19 cellular contexts compared by ENCODE assay signal in genomic region chr19:55545443-55545842, GRCh38. TPM values are rescaled to one million over a fixed set of nuclear protein-coding genes. Genes with fewer than 3 reads are reported as not detected.
DNase-seq lines count a peak whose midpoint lies in the region; ATAC-seq, FAIRE-seq and TF ChIP-seq lines count a peak whose summit lies in the region.
"Had no signal": no experiment of that assay in that cellular context is flagged by ENCODE, and none has a peak within 500 bp of the region (broad histone marks: within the 10 kb centered on the region; RNA-seq: fewer than 3 reads in every experiment).

TSS of gene SBK3 (minus strand) at chr19:55545543. CDS start at chr19:55545543, 0 bp downstream.

- no peak for TF ChIP-seq CTCF in A549 (IDR thresholded peaks at IDR 0.05)
- no peak for TF ChIP-seq CTCF in HCT116 (IDR thresholded peaks at IDR 0.05 in 2 of 3, conservative IDR thresholded peaks at IDR 0.05 in 1 of 3; ENCODE audit: borderline replicate concordance in 1 of 3, insufficient read depth in 1 of 3, low read depth in 2 of 3, low read length in 2 of 3)
- no peak for TF ChIP-seq CTCF in gastroesophageal sphincter (IDR thresholded peaks at IDR 0.05)
- no peak for TF ChIP-seq CTCF in neural progenitor cell (IDR thresholded peaks at IDR 0.05)

- peaks cover 24% of the 10 kb centered on the region for H3F3A ChIP-seq in neural progenitor cell (ENCODE audit: low read depth)

- no TSS peak for BruUV-seq in HCT116 (replicated peaks; lab: Mats Ljungman, UMichigan)

- H3K4me1 ChIP-seq in A549 (peaks cover 55% of the 10 kb centered on the region), HCT116 (ENCODE audit: control insufficient read depth in 1 of 2, insufficient read depth in 2 of 2, low read length in 2 of 2) (peaks cover 39 to 62% of the 10 kb centered on the region in 2 experiments), gastroesophageal sphincter (peaks cover 0 to 24% (median 0%) of the 10 kb centered on the region in 3 donors), neural progenitor cell (peaks cover 40% of the 10 kb centered on the region)
- H3K4me1 ChIP-seq: prostate gland had no signal

- H3K4me3 ChIP-seq in A549 (no peak within 1 kb of the TSS), HCT116 (replicated peaks in 1 of 2; ENCODE audit: low read depth in 1 of 2, low read length in 2 of 2) (no peak within 1 kb of the TSS), gastroesophageal sphincter (no peak within 1 kb of the TSS), neural progenitor cell (no peak within 1 kb of the TSS)
- H3K4me3 ChIP-seq: prostate gland had no signal

- no peak for TF ChIP-seq EP300 in A549 (IDR thresholded peaks at IDR 0.05)
- TF ChIP-seq EP300 in gastroesophageal sphincter (IDR thresholded peaks at IDR 0.05), result no peak

- peaks cover 11% of the 10 kb centered on the region for H3K27me3 Mint-ChIP-seq in neural progenitor cell (ENCODE audit: insufficient read depth, low read depth)
- peaks cover 3% of the 10 kb centered on the region for H3K27me3 Mint-ChIP-seq in activated CD8-positive, alpha-beta T cell treated with anti-CD3 and anti-CD28 coated beads, Interleukin-2, amount 10 ng/mL, durations not matched to agents 7 days and 5 days (ENCODE audit: low read depth)
- peaks cover 2 to 15% (median 6%) of the 10 kb centered on the region in 3 donors for H3K27me3 Mint-ChIP-seq in immature natural killer cell (ENCODE audit: low read depth in 3 of 3)

- DNase-seq in A549 (ENCODE audit: low read depth in 1 of 2, low spot score in 1 of 2) (no peak), HCT116 (ENCODE audit: low read depth, low spot score) (no peak), neural progenitor cell (ENCODE audit: low spot score) (no peak), NCI-H1930 (lab: John Stamatoyannopoulos, UW) (no peak), immature natural killer cell (no peak)
- no peak for DNase-seq in activated CD8-positive, alpha-beta T cell treated with anti-CD3 and anti-CD28 coated beads, Interleukin-2, amount 10 ng/mL, durations not matched to agents 7 days and 5 days
- DNase-seq: ACHN; EL; MV-4-11; NCI-H187 treated with DMSO at 0.1 percent for 48 hours; NCI-H446 treated with DMSO at 0.1 percent for 48 hours; stimulated activated naive CD4-positive, alpha-beta T cell had no signal

- H3K79me2 ChIP-seq in HCT116 (ENCODE audit: insufficient read depth, low read length) (no peaks in the 10 kb centered on the region), neural progenitor cell (ENCODE audit: low read depth) (no peaks in the 10 kb centered on the region)

- H3K9me3 ChIP-seq in A549 (no peaks in the 10 kb centered on the region), HCT116 (ENCODE audit: control insufficient read depth in 1 of 2, insufficient read depth in 1 of 2, low read depth in 1 of 2, low read length in 2 of 2) (no peaks in the 10 kb centered on the region), gastroesophageal sphincter (no peaks in the 10 kb centered on the region), neural progenitor cell (ENCODE audit: low read depth) (no peaks in the 10 kb centered on the region)
- H3K9me3 ChIP-seq: prostate gland had no signal

- TF ChIP-seq RAD21 in A549 (conservative IDR thresholded peaks at IDR 0.05 in 1 of 2, IDR thresholded peaks at IDR 0.05 in 1 of 2) (no peak), HCT116 (IDR thresholded peaks at IDR 0.05; ENCODE audit: low read depth) (no peak)

- H3K27ac Mint-ChIP-seq in neural progenitor cell (peak within 1 kb of the TSS; percentile 91), immature natural killer cell (no peak within 1 kb of the TSS)
- H3K27ac Mint-ChIP-seq in activated CD8-positive, alpha-beta T cell treated with anti-CD3 and anti-CD28 coated beads, Interleukin-2, amount 10 ng/mL, durations not matched to agents 7 days and 5 days, result no peak within 1 kb of the TSS

- H3K27me3 ChIP-seq in HCT116 (ENCODE audit: insufficient read depth, low read length), result no peaks in the 10 kb centered on the region
- peaks cover 73% of the 10 kb centered on the region for H3K27me3 ChIP-seq in gastroesophageal sphincter
- H3K27me3 ChIP-seq in neural progenitor cell, result no peaks in the 10 kb centered on the region

- RAD21 ChIA-PET in HCT116 (lab: Charles Lee; ENCODE audit: low non-redundant PET in 1 of 2, low total read pairs in 2 of 2, uncharacterized antibody in 2 of 2, unreplicated experiment in 2 of 2), result no interaction called here

- POLR2A ChIA-PET in A549 (lab: Yijun Ruan, JAX), result no interaction called here
- POLR2A ChIA-PET in HCT116 (lab: Charles Lee), result no interaction called here
- POLR2A ChIA-PET in activated CD8-positive, alpha-beta T cell treated with anti-CD3 and anti-CD28 coated beads, Interleukin-2, amount 10 ng/mL, durations not matched to agents 7 days and 5 days (lab: Charles Lee), result no interaction called here

- no peaks in the 10 kb centered on the region for H3K9me2 ChIP-seq in HCT116 (ENCODE audit: insufficient read depth)

- CTCF ChIA-PET in A549 (lab: Yijun Ruan, JAX), result interaction anchor here (1.3 to 7.6 kb wide), 4 partner anchors 15 to 86 kb away, joined by 3 to 43 read pairs (median 28); partner anchors contain the start of gene ZNF865
- CTCF ChIA-PET in HCT116 (lab: Charles Lee), result no interaction called here
- CTCF ChIA-PET in activated CD8-positive, alpha-beta T cell treated with anti-CD3 and anti-CD28 coated beads, Interleukin-2, amount 10 ng/mL, durations not matched to agents 7 days and 5 days (lab: Charles Lee), result no interaction called here

- H3K27ac ChIP-seq in A549, result peak within 1 kb of the TSS; percentile 97 to 99
- peak within 1 kb of the TSS; percentile 5; the same call in 1 of the 2 replicates for H3K27ac ChIP-seq in HCT116 (ENCODE audit: low read depth, low read length)
- H3K27ac ChIP-seq in gastroesophageal sphincter, result peak within 1 kb of the TSS in 3 of 4 donors; percentile 58 to 77 (median 64)
- no peak within 1 kb of the TSS for H3K27ac ChIP-seq in neural progenitor cell
- H3K27ac ChIP-seq: prostate gland had no signal

- H3K4me1 Mint-ChIP-seq in neural progenitor cell, result peaks cover 34% of the 10 kb centered on the region
- H3K4me1 Mint-ChIP-seq in activated CD8-positive, alpha-beta T cell treated with anti-CD3 and anti-CD28 coated beads, Interleukin-2, amount 10 ng/mL, durations not matched to agents 7 days and 5 days (ENCODE audit: low read depth), result no peaks in the 10 kb centered on the region
- no peaks in the 10 kb centered on the region for H3K4me1 Mint-ChIP-seq in immature natural killer cell

- ATAC-seq in A549, result no peak
- no peak for ATAC-seq in HCT116
- no peak for ATAC-seq in gastroesophageal sphincter
- no peak for ATAC-seq in HG03520 (IDR thresholded peaks at IDR 0.05; ENCODE audit: unreplicated experiment)
- ATAC-seq in activated CD8-positive, alpha-beta T cell treated with anti-CD3 and anti-CD28 coated beads, Interleukin-2, amount 10 ng/mL, durations not matched to agents 7 days and 5 days, result no peak

- FAIRE-seq in A549 (lab: Jason Lieb, UNC), result no peak
- FAIRE-seq: colon, frontal cortex had no signal

- H3K4me3 Mint-ChIP-seq in neural progenitor cell, result peak within 1 kb of the TSS; percentile 3
- H3K4me3 Mint-ChIP-seq in activated CD8-positive, alpha-beta T cell treated with anti-CD3 and anti-CD28 coated beads, Interleukin-2, amount 10 ng/mL, durations not matched to agents 7 days and 5 days, result no peak within 1 kb of the TSS
- no peak within 1 kb of the TSS for H3K4me3 Mint-ChIP-seq in immature natural killer cell

- H3K9me3 Mint-ChIP-seq in neural progenitor cell, result peaks cover 8% of the 10 kb centered on the region
- H3K9me3 Mint-ChIP-seq in activated CD8-positive, alpha-beta T cell treated with anti-CD3 and anti-CD28 coated beads, Interleukin-2, amount 10 ng/mL, durations not matched to agents 7 days and 5 days (ENCODE audit: insufficient read depth), result no peaks in the 10 kb centered on the region
- H3K9me3 Mint-ChIP-seq in immature natural killer cell, result no peaks in the 10 kb centered on the region

- H4K20me1 ChIP-seq in HCT116 (ENCODE audit: insufficient read depth) (no peaks in the 10 kb centered on the region), neural progenitor cell (ENCODE audit: low read depth) (no peaks in the 10 kb centered on the region)

- H3K36me3 Mint-ChIP-seq in neural progenitor cell, result peaks cover 3% of the 10 kb centered on the region
- no peaks in the 10 kb centered on the region for H3K36me3 Mint-ChIP-seq in activated CD8-positive, alpha-beta T cell treated with anti-CD3 and anti-CD28 coated beads, Interleukin-2, amount 10 ng/mL, durations not matched to agents 7 days and 5 days (ENCODE audit: low read depth)
- no peaks in the 10 kb centered on the region for H3K36me3 Mint-ChIP-seq in immature natural killer cell

- H2AFZ ChIP-seq in HCT116 (ENCODE audit: low read depth, low read length, poor library complexity, severe bottlenecking), result no peak within 1 kb of the TSS
- peak within 1 kb of the TSS; percentile 57 for H2AFZ ChIP-seq in neural progenitor cell (replicated peaks)

- no peak within 1 kb of the TSS for H3K9ac ChIP-seq in HCT116 (ENCODE audit: low read length)
- H3K9ac ChIP-seq in neural progenitor cell, result peak within 1 kb of the TSS; percentile 32

- intact Hi-C loops in HCT116 (cut with micrococcal nuclease), result loop anchor here (5.0 kb wide), 1 partner anchor 42 kb away; no protein-coding TSS in a partner anchor

- 91% methylated on average over 9 of the region's 10 CpGs for WGBS in A549 (ENCODE audit: missing lambda C conversion rate)
- WGBS in gastroesophageal sphincter (ENCODE audit: low coverage in 1 of 2), 2 donors, result 75 to 83% methylated on average over 7 to 9 of the region's 10 CpGs

- TF ChIP-seq POLR2A in A549 (IDR thresholded peaks at IDR 0.05; ENCODE audit: low read length) (no peak), HCT116 (IDR thresholded peaks at IDR 0.05; ENCODE audit: borderline replicate concordance, extremely low read depth, insufficient read depth, insufficient read length) (no peak), gastroesophageal sphincter (IDR thresholded peaks at IDR 0.05) (no peak)

- peak within 1 kb of the TSS; percentile 82 for H3K4me2 ChIP-seq in A549
- peak within 1 kb of the TSS; percentile 43 for H3K4me2 ChIP-seq in HCT116 (ENCODE audit: low read length)
- H3K4me2 ChIP-seq in neural progenitor cell, result peak within 1 kb of the TSS; percentile 49

- H3K36me3 ChIP-seq in HCT116 (ENCODE audit: control insufficient read depth in 1 of 2, insufficient read depth in 2 of 2, low read length in 2 of 2) (no peaks in the 10 kb centered on the region), gastroesophageal sphincter (no peaks in the 10 kb centered on the region), neural progenitor cell (no peaks in the 10 kb centered on the region)
- H3K36me3 ChIP-seq: prostate gland had no signal

RNA-seq across cellular contexts. Expression of gene SBK3, which starts in this region (rescaled TPM):
- polyA plus RNA-seq in A549 (2011; rRNA removed), result 0.89 and 1.1 TPM in 2 replicates
- polyA plus RNA-seq in A549 (2012; cell fraction: cytosol; rRNA removed), result 1.3 and 2.3 TPM in 2 replicates
- 2.2 and 2.7 TPM in 2 replicates for polyA plus RNA-seq in A549 (2012; cell fraction: nucleus; rRNA removed)
- polyA plus RNA-seq in A549 (2017; fragmentation: RNase III; extraction: RNeasy Plus Mini Kit Qiagen cat#74134 plus additional on column Dnase treatment), result 0.92 to 1.2 TPM (median 1.1 TPM) in 3 replicates
- polyA minus RNA-seq in A549 (2011; rRNA and poly(A)+ RNA removed), result 0.58 and 0.78 TPM in 2 replicates
- total RNA-seq in HCT116 (2021; ENCODE audit: unreplicated experiment), result 1.2 TPM
- 0.64 and 0.71 TPM in 2 replicates for polyA plus RNA-seq in HCT116 (2012)
- total RNA-seq in gastroesophageal sphincter, result under 1 TPM in 2 of 4 donors, not detected in 2; 0.40 TPM
- total RNA-seq in neural progenitor cell (ENCODE audit: low replicate concordance), result 3.3 and 15.1 TPM in 2 replicates
- not detected for total RNA-seq in activated CD8-positive, alpha-beta T cell treated with anti-CD3 and anti-CD28 coated beads, Interleukin-2, amount 10 ng/mL, durations not matched to agents 7 days and 5 days
- not detected for polyA plus RNA-seq in immature natural killer cell
- total RNA-seq: frontal cortex; liver; T-helper 2 cell treated with Interferon-gamma antibody and Interleukin-4, amounts not matched to agents 100 ng/mL and 5 ng/mL, for 36 hours had no signal
